ENCODE assay signal across 2 cellular contexts in the genomic region with DNA sequence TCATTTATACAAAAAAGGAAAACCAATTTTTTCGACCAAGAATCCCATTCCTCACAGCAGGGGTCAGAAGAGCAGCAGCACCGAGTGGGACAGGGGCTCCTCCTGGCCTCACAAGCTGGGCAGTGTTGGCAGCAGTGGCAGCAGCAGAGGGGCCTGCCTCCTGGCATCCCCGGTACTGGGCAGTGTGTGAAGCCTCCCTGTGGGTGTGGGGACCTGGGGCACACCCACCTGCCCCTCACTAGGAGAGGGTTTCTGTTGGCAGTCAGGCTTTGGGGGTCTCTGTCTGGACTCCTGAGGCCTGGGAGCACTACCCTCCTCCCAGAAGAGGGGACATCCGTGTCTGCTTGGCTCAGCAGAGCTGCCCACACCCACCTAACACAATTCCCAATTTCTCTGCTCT.
TF ChIP-seq lines count a peak whose summit lies in the region.

No MANE protein-coding gene starts in this region.

TF ChIP-seq in HepG2, 621 proteins besides CTCF, POLR2A, EP300 and RAD21 (continued from another document):
- no peak for TF ChIP-seq ZNF569 (CRISPR knock-in tag; IDR thresholded peaks at IDR 0.05; ENCODE audit: borderline replicate concordance)
- TF ChIP-seq, protein P1, sequence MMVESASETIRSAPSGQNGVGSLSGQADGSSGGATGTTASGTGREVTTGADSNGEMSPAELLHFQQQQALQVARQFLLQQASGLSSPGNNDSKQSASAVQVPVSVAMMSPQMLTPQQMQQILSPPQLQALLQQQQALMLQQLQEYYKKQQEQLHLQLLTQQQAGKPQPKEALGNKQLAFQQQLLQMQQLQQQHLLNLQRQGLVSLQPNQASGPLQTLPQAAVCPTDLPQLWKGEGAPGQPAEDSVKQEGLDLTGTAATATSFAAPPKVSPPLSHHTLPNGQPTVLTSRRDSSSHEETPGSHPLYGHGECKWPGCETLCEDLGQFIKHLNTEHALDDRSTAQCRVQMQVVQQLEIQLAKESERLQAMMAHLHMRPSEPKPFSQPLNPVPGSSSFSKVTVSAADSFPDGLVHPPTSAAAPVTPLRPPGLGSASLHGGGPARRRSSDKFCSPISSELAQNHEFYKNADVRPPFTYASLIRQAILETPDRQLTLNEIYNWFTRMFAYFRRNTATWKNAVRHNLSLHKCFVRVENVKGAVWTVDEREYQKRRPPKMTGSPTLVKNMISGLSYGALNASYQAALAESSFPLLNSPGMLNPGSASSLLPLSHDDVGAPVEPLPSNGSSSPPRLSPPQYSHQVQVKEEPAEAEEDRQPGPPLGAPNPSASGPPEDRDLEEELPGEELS (CRISPR knock-in tag; IDR thresholded peaks at IDR 0.05) = no peak
- TF ChIP-seq, protein P2, sequence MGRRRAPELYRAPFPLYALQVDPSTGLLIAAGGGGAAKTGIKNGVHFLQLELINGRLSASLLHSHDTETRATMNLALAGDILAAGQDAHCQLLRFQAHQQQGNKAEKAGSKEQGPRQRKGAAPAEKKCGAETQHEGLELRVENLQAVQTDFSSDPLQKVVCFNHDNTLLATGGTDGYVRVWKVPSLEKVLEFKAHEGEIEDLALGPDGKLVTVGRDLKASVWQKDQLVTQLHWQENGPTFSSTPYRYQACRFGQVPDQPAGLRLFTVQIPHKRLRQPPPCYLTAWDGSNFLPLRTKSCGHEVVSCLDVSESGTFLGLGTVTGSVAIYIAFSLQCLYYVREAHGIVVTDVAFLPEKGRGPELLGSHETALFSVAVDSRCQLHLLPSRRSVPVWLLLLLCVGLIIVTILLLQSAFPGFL (CRISPR knock-in tag; IDR thresholded peaks at IDR 0.05) = no peak
- TF ChIP-seq TRIM24 (CRISPR knock-in tag; IDR thresholded peaks at IDR 0.05) = no peak
- TF ChIP-seq SRF (IDR thresholded peaks at IDR 0.05; ENCODE audit: low read depth, low read length) = no peak

TF ChIP-seq in GM12878, 131 proteins besides CTCF, POLR2A, EP300 and RAD21 (continued from another document):
- TF ChIP-seq, protein P3, sequence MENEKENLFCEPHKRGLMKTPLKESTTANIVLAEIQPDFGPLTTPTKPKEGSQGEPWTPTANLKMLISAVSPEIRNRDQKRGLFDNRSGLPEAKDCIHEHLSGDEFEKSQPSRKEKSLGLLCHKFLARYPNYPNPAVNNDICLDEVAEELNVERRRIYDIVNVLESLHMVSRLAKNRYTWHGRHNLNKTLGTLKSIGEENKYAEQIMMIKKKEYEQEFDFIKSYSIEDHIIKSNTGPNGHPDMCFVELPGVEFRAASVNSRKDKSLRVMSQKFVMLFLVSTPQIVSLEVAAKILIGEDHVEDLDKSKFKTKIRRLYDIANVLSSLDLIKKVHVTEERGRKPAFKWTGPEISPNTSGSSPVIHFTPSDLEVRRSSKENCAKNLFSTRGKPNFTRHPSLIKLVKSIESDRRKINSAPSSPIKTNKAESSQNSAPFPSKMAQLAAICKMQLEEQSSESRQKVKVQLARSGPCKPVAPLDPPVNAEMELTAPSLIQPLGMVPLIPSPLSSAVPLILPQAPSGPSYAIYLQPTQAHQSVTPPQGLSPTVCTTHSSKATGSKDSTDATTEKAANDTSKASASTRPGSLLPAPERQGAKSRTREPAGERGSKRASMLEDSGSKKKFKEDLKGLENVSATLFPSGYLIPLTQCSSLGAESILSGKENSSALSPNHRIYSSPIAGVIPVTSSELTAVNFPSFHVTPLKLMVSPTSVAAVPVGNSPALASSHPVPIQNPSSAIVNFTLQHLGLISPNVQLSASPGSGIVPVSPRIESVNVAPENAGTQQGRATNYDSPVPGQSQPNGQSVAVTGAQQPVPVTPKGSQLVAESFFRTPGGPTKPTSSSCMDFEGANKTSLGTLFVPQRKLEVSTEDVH (IDR thresholded peaks at IDR 0.05; ENCODE audit: low read depth, partially characterized antibody) = no peak
- TF ChIP-seq NFXL1 (IDR thresholded peaks at IDR 0.05; ENCODE audit: borderline replicate concordance) = no peak
TF ChIP-seq in GM12878: peak in this region for 0.
